Comparison of ENCODE assay signal across 15 cellular contexts in genomic region chr10:45372251-45372951, GRCh38. TPM values are rescaled to one million over a fixed set of nuclear protein-coding genes. Genes with fewer than 3 reads are reported as not detected.
DNase-seq lines count a peak whose midpoint lies in the region; ATAC-seq, FAIRE-seq and TF ChIP-seq lines count a peak whose summit lies in the region.
"Had no signal": no experiment of that assay in that cellular context is flagged by ENCODE, and none has a peak within 500 bp of the region (broad histone marks: within the 10 kb centered on the region; RNA-seq: fewer than 3 reads in every experiment).

No MANE protein-coding gene starts in this region.

- no peak for TF ChIP-seq POLR2A in sigmoid colon (IDR thresholded peaks at IDR 0.05)

- H3K27me3 Mint-ChIP-seq in CD4-positive, alpha-beta memory T cell: peaks cover 7 to 17% of the 10 kb centered on the region in 2 donors
- peaks cover 64% of the 10 kb centered on the region for H3K27me3 Mint-ChIP-seq in activated T-helper 1 cell treated with anti-CD3 and anti-CD28 coated beads, Interleukin-12 subunit alpha, Interleukin-12 subunit beta, Interleukin-2, Interleukin-4 antibody, amounts not matched to agents 30 ng/mL and 10 ng/mL and 1 ng/mL, durations not matched to agents 14 hours and 24 hours and 36 hours (ENCODE audit: insufficient read depth)
- peaks cover 52 to 56% of the 10 kb centered on the region in 2 donors for H3K27me3 Mint-ChIP-seq in natural killer cell (ENCODE audit: low read depth in 2 of 2)

- DNase-seq in CD4-positive, alpha-beta memory T cell: no peak
- DNase-seq in GM19239 (ENCODE audit: insufficient read length, low spot score): no peak
- no peak for DNase-seq in activated T-helper 1 cell treated with anti-CD3 and anti-CD28 coated beads, Interleukin-12 subunit alpha, Interleukin-12 subunit beta, Interleukin-2, Interleukin-4 antibody, amounts not matched to agents 30 ng/mL and 10 ng/mL and 1 ng/mL, durations not matched to agents 14 hours and 24 hours and 36 hours (ENCODE audit: low spot score)
- no peak for DNase-seq in natural killer cell
- no peak for DNase-seq in NCI-H2081 (lab: John Stamatoyannopoulos, UW)
- no peak for DNase-seq in sigmoid colon
- no peak for DNase-seq in COR-L47 (lab: John Stamatoyannopoulos, UW)
- DNase-seq: activated CD4-positive, CD25-positive, alpha-beta regulatory T cell; NCI-H446 treated with DMSO at 0.1 percent for 48 hours; PC-3; stimulated activated naive CD4-positive, alpha-beta T cell had no signal

- 72 to 82% methylated on average over 9 of the region's 9 CpGs for WGBS in sigmoid colon, 2 donors

- H3K27me3 ChIP-seq in CD4-positive, alpha-beta memory T cell (ENCODE audit: insufficient read depth, low read length): peaks cover 4% of the 10 kb centered on the region
- peaks cover 0 to 26% (median 10%) of the 10 kb centered on the region in 3 donors for H3K27me3 ChIP-seq in sigmoid colon

- no peaks in the 10 kb centered on the region for H3K36me3 Mint-ChIP-seq in CD4-positive, alpha-beta memory T cell
- peaks cover 2% of the 10 kb centered on the region for H3K36me3 Mint-ChIP-seq in activated T-helper 1 cell treated with anti-CD3 and anti-CD28 coated beads, Interleukin-12 subunit alpha, Interleukin-12 subunit beta, Interleukin-2, Interleukin-4 antibody, amounts not matched to agents 30 ng/mL and 10 ng/mL and 1 ng/mL, durations not matched to agents 14 hours and 24 hours and 36 hours (ENCODE audit: low read depth)
- no peaks in the 10 kb centered on the region for H3K36me3 Mint-ChIP-seq in natural killer cell

- CTCF ChIA-PET in CD4-positive, alpha-beta memory T cell (lab: Charles Lee; ENCODE audit: partially characterized antibody): no interaction called here

- intact Hi-C loops in CD4-positive, alpha-beta memory T cell (cut with micrococcal nuclease): loop anchor here (2.0 kb wide), 1 partner anchor 48 kb away; no protein-coding TSS in a partner anchor
- intact Hi-C loops in activated T-helper 1 cell treated with anti-CD3 and anti-CD28 coated beads, Interleukin-12 subunit alpha, Interleukin-12 subunit beta, Interleukin-2, Interleukin-4 antibody, amounts not matched to agents 30 ng/mL and 10 ng/mL and 1 ng/mL, durations not matched to agents 14 hours and 24 hours and 36 hours (cut with micrococcal nuclease): loop anchor here (5.0 to 10.0 kb wide), 3 partner anchors 300 to 652 kb away; partner anchors contain the start of genes ZFAND4 and ZNF22
- intact Hi-C loops in natural killer cell (cut with micrococcal nuclease): no loop called here
- intact Hi-C loops in sigmoid colon (cut with DNase I): no loop called here

- no peaks in the 10 kb centered on the region for H3K9me3 Mint-ChIP-seq in CD4-positive, alpha-beta memory T cell
- H3K9me3 Mint-ChIP-seq in activated T-helper 1 cell treated with anti-CD3 and anti-CD28 coated beads, Interleukin-12 subunit alpha, Interleukin-12 subunit beta, Interleukin-2, Interleukin-4 antibody, amounts not matched to agents 30 ng/mL and 10 ng/mL and 1 ng/mL, durations not matched to agents 14 hours and 24 hours and 36 hours: no peaks in the 10 kb centered on the region
- no peaks in the 10 kb centered on the region for H3K9me3 Mint-ChIP-seq in natural killer cell

- H3K4me3 ChIP-seq in CD4-positive, alpha-beta memory T cell (ENCODE audit: low read length in 2 of 2): no peak overlapping the region
- H3K4me3 ChIP-seq in sigmoid colon: no peak overlapping the region

- H3K27ac Mint-ChIP-seq in CD4-positive, alpha-beta memory T cell: peak overlapping the region in 1 of 7 donors; percentile 37
- H3K27ac Mint-ChIP-seq in activated T-helper 1 cell treated with anti-CD3 and anti-CD28 coated beads, Interleukin-12 subunit alpha, Interleukin-12 subunit beta, Interleukin-2, Interleukin-4 antibody, amounts not matched to agents 30 ng/mL and 10 ng/mL and 1 ng/mL, durations not matched to agents 14 hours and 24 hours and 36 hours: no peak overlapping the region
- H3K27ac Mint-ChIP-seq in natural killer cell: no peak overlapping the region

- H3K9me3 ChIP-seq in CD4-positive, alpha-beta memory T cell (ENCODE audit: control insufficient read depth in 1 of 2, low read length in 2 of 2): no peaks in the 10 kb centered on the region
- no peaks in the 10 kb centered on the region for H3K9me3 ChIP-seq in sigmoid colon

- H3K27ac ChIP-seq in CD4-positive, alpha-beta memory T cell (ENCODE audit: low read depth, low read length): no peak overlapping the region
- no peak overlapping the region for H3K27ac ChIP-seq in sigmoid colon

- peaks cover 20% of the 10 kb centered on the region for H3K4me1 ChIP-seq in CD4-positive, alpha-beta memory T cell (ENCODE audit: insufficient read depth, low read length)
- H3K4me1 ChIP-seq in sigmoid colon: peaks cover 0 to 25% (median 23%) of the 10 kb centered on the region in 4 donors

- peaks cover 11 to 28% (median 20%) of the 10 kb centered on the region in 4 donors for H3K4me1 Mint-ChIP-seq in CD4-positive, alpha-beta memory T cell
- H3K4me1 Mint-ChIP-seq in activated T-helper 1 cell treated with anti-CD3 and anti-CD28 coated beads, Interleukin-12 subunit alpha, Interleukin-12 subunit beta, Interleukin-2, Interleukin-4 antibody, amounts not matched to agents 30 ng/mL and 10 ng/mL and 1 ng/mL, durations not matched to agents 14 hours and 24 hours and 36 hours (ENCODE audit: low read depth): peaks cover 37% of the 10 kb centered on the region
- peaks cover 5 to 14% of the 10 kb centered on the region in 2 donors for H3K4me1 Mint-ChIP-seq in natural killer cell

- peak overlapping the region; percentile 80 to 92 (median 87) for H3K4me3 Mint-ChIP-seq in CD4-positive, alpha-beta memory T cell
- H3K4me3 Mint-ChIP-seq in activated T-helper 1 cell treated with anti-CD3 and anti-CD28 coated beads, Interleukin-12 subunit alpha, Interleukin-12 subunit beta, Interleukin-2, Interleukin-4 antibody, amounts not matched to agents 30 ng/mL and 10 ng/mL and 1 ng/mL, durations not matched to agents 14 hours and 24 hours and 36 hours: peak overlapping the region; percentile 81
- H3K4me3 Mint-ChIP-seq in natural killer cell: peak overlapping the region; percentile 85

- no peak for TF ChIP-seq CTCF in natural killer cell (IDR thresholded peaks at IDR 0.05)
- TF ChIP-seq CTCF in sigmoid colon (IDR thresholded peaks at IDR 0.05): no peak

- no peak for TF ChIP-seq EP300 in sigmoid colon (IDR thresholded peaks at IDR 0.05)

- H3K36me3 ChIP-seq in CD4-positive, alpha-beta memory T cell (ENCODE audit: insufficient read depth, low read length): no peaks in the 10 kb centered on the region
- H3K36me3 ChIP-seq in sigmoid colon: no peaks in the 10 kb centered on the region

- POLR2A ChIA-PET in CD4-positive, alpha-beta memory T cell (lab: Charles Lee; ENCODE audit: partially characterized antibody): interaction anchor here (1.4 kb wide), 1 partner anchor 47 kb away, joined by 4 read pairs; no protein-coding TSS in a partner anchor

- no peak for ATAC-seq in natural killer cell
- no peak for ATAC-seq in HG03354 (IDR thresholded peaks at IDR 0.05; ENCODE audit: poor library complexity, severe bottlenecking, unreplicated experiment)

- peak; percentile 40 for FAIRE-seq in GM19239 (lab: Jason Lieb, UNC)

RNA-seq across cellular contexts. Expression of gene ALOX5, which starts 1.6 kb away (rescaled TPM):
- total RNA-seq in CD4-positive, alpha-beta memory T cell: 1 to 10 TPM; 3.1 to 3.3 TPM
- 10 to 100 TPM; 15.3 to 30.3 TPM for polyA plus RNA-seq in CD4-positive, alpha-beta memory T cell
- total RNA-seq in activated T-helper 1 cell treated with anti-CD3 and anti-CD28 coated beads, Interleukin-12 subunit alpha, Interleukin-12 subunit beta, Interleukin-2, Interleukin-4 antibody, amounts not matched to agents 30 ng/mL and 10 ng/mL and 1 ng/mL, durations not matched to agents 14 hours and 24 hours and 36 hours: 2.9 and 3.1 TPM in 2 replicates
- total RNA-seq in natural killer cell: 10 to 100 TPM in 2 of 3 donors, 1 to 10 TPM in 1; 8.6 to 93.5 (median 12.4) TPM
- total RNA-seq in sigmoid colon: 10 to 100 TPM; 18.8 to 31.9 (median 24.2) TPM
- 10 to 100 TPM in 1 of 3 donors, 1 to 10 TPM in 2; 7.2 to 24.2 (median 8.4) TPM for polyA plus RNA-seq in sigmoid colon
- total RNA-seq: glomerular endothelial cell, LHCN-M2, osteocyte had no signal

RNA-seq across cellular contexts. Expression of gene OR13A1, which starts 57.0 kb away (rescaled TPM):
- not detected for total RNA-seq in CD4-positive, alpha-beta memory T cell
- polyA plus RNA-seq in CD4-positive, alpha-beta memory T cell: under 1 TPM in 1 of 2 donors, not detected in 1; 0.55 TPM
- not detected in 2 replicates for total RNA-seq in activated T-helper 1 cell treated with anti-CD3 and anti-CD28 coated beads, Interleukin-12 subunit alpha, Interleukin-12 subunit beta, Interleukin-2, Interleukin-4 antibody, amounts not matched to agents 30 ng/mL and 10 ng/mL and 1 ng/mL, durations not matched to agents 14 hours and 24 hours and 36 hours
- total RNA-seq in natural killer cell: not detected
- total RNA-seq in sigmoid colon: under 1 TPM in 1 of 4 donors, not detected in 3; 0.16 TPM
- under 1 TPM in 1 of 3 donors, not detected in 2; 0.10 TPM for polyA plus RNA-seq in sigmoid colon
- total RNA-seq: glomerular endothelial cell, LHCN-M2, osteocyte had no signal

Comparison
In these comparisons a context has a peak if more than half of its experiments do, and no peak if none do; other contexts are left out.
1. intact Hi-C loops: an anchor here in CD4-positive, alpha-beta memory T cell (2.0 kb wide) and activated T-helper 1 cell treated with anti-CD3 and anti-CD28 coated beads, Interleukin-12 subunit alpha, Interleukin-12 subunit beta, Interleukin-2, Interleukin-4 antibody, amounts not matched to agents 30 ng/mL and 10 ng/mL and 1 ng/mL, durations not matched to agents 14 hours and 24 hours and 36 hours (5.0 to 10.0 kb wide); none called in natural killer cell and sigmoid colon.